ENCODE assay signal across 16 cellular contexts in the genomic region with DNA sequence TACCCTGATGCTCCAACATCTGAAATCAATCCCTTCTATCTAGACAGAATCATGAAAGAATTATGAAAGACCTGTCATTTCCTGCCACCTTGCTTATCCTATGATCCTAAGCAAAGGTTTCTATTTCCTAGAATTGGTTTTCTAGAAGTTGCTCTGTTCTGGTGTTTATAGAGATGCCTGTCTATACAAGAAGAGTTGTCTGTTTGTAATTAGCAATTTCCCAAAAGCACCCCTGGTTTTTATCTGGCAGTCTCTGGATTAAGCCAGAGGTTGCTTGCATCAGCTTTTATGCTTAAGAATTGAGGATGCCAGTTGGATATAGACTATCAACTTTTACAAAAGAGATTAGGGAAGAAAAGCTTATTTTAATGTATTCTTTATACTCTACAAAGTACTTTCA.
A peak's percentile ranks its signal among the peaks of the same experiment; 100 is the strongest.
DNase-seq lines count a peak whose midpoint lies in the region; ATAC-seq and TF ChIP-seq lines count a peak whose summit lies in the region.
"Had no signal": no experiment of that assay in that cellular context is flagged by ENCODE, and none has a peak within 500 bp of the region (broad histone marks: within the 10 kb centered on the region; RNA-seq: fewer than 3 reads in every experiment).

No MANE protein-coding gene starts in this region.

- no peak overlapping the region for H3K27ac Mint-ChIP-seq in neural progenitor cell
- H3K27ac Mint-ChIP-seq: CD4-positive, alpha-beta memory T cell; GM23338; H9 had no signal

- ATAC-seq in SK-N-SH treated with all-trans-retinoic acid at 6 μM for 48 hours (no peak), GM18517 (IDR thresholded peaks at IDR 0.05; ENCODE audit: unreplicated experiment) (no peak), GM18870 (IDR thresholded peaks at IDR 0.05; ENCODE audit: unreplicated experiment) (no peak)
- ATAC-seq: GM12878, GM23338, HCT116 had no signal

- peaks cover 60% of the 10 kb centered on the region for H3F3A ChIP-seq in neural progenitor cell (ENCODE audit: low read depth)

- H3K4me3 Mint-ChIP-seq in neural progenitor cell, result no peak overlapping the region
- H3K4me3 Mint-ChIP-seq: CD4-positive, alpha-beta memory T cell; GM23338; H9 had no signal

- peaks cover 5% of the 10 kb centered on the region for H3K27me3 Mint-ChIP-seq in neural progenitor cell (ENCODE audit: insufficient read depth, low read depth)

- TF ChIP-seq CTCF in neural progenitor cell (IDR thresholded peaks at IDR 0.05), result no peak

- no peaks in the 10 kb centered on the region for H4K20me1 ChIP-seq in neural progenitor cell (ENCODE audit: low read depth)

- H3K9me3 Mint-ChIP-seq in neural progenitor cell, result peaks cover 3% of the 10 kb centered on the region
- H3K9me3 Mint-ChIP-seq: CD4-positive, alpha-beta memory T cell; GM23338; H9 had no signal

- H3K79me2 ChIP-seq in neural progenitor cell (ENCODE audit: low read depth), result no peaks in the 10 kb centered on the region

- peak overlapping the region; percentile 73 for H3K4me2 ChIP-seq in neural progenitor cell
- H3K4me2 ChIP-seq: GM23338 had no signal

- H3K9ac ChIP-seq in neural progenitor cell, result no peak overlapping the region

- H3K27ac ChIP-seq in neural progenitor cell, result peak overlapping the region; percentile 95

- no peaks in the 10 kb centered on the region for H3K27me3 ChIP-seq in neural progenitor cell

- no peak overlapping the region for H2AFZ ChIP-seq in neural progenitor cell (replicated peaks)
- H2AFZ ChIP-seq: GM23338 had no signal

- peaks cover 69% of the 10 kb centered on the region for H3K4me1 ChIP-seq in neural progenitor cell

- H3K36me3 Mint-ChIP-seq in neural progenitor cell, result peaks cover 2% of the 10 kb centered on the region
- H3K36me3 Mint-ChIP-seq: CD4-positive, alpha-beta memory T cell had no signal

- DNase-seq in SK-N-DZ (ENCODE audit: low spot score), result peak; percentile 48
- no peak for DNase-seq in neural progenitor cell (ENCODE audit: low spot score)
- no peak for DNase-seq in MV-4-11 (lab: John Stamatoyannopoulos, UW)
- DNase-seq: C1 segment of cervical spinal cord; Calu3; CD4-positive, alpha-beta memory T cell; COR-L47; DMS53; DMS79 treated with DMSO at 0.1 percent for 48 hours; H9 had no signal

- no peaks in the 10 kb centered on the region for H3K36me3 ChIP-seq in neural progenitor cell

- H3K4me1 Mint-ChIP-seq in neural progenitor cell, result peaks cover 12% of the 10 kb centered on the region
- H3K4me1 Mint-ChIP-seq: CD4-positive, alpha-beta memory T cell had no signal

- no peak overlapping the region for H3K4me3 ChIP-seq in neural progenitor cell
- H3K4me3 ChIP-seq: GM12878, GM23338 had no signal

- H3K9me3 ChIP-seq in neural progenitor cell (ENCODE audit: low read depth), result no peaks in the 10 kb centered on the region

TF ChIP-seq in SK-N-SH treated with all-trans-retinoic acid at 6 μM for 48 hours, 23 proteins besides CTCF, POLR2A, EP300 and RAD21:
- TF ChIP-seq TCF4 (CRISPR knock-in tag; IDR thresholded peaks at IDR 0.05; ENCODE audit: borderline replicate concordance) (0 out of 2 replicates have a peak, but pooled peaks have one; percentile 20), ZNF70 (CRISPR knock-in tag; IDR thresholded peaks at IDR 0.05) (no peak)
